ENCODE assay signal across 8 cellular contexts in the genomic region with DNA sequence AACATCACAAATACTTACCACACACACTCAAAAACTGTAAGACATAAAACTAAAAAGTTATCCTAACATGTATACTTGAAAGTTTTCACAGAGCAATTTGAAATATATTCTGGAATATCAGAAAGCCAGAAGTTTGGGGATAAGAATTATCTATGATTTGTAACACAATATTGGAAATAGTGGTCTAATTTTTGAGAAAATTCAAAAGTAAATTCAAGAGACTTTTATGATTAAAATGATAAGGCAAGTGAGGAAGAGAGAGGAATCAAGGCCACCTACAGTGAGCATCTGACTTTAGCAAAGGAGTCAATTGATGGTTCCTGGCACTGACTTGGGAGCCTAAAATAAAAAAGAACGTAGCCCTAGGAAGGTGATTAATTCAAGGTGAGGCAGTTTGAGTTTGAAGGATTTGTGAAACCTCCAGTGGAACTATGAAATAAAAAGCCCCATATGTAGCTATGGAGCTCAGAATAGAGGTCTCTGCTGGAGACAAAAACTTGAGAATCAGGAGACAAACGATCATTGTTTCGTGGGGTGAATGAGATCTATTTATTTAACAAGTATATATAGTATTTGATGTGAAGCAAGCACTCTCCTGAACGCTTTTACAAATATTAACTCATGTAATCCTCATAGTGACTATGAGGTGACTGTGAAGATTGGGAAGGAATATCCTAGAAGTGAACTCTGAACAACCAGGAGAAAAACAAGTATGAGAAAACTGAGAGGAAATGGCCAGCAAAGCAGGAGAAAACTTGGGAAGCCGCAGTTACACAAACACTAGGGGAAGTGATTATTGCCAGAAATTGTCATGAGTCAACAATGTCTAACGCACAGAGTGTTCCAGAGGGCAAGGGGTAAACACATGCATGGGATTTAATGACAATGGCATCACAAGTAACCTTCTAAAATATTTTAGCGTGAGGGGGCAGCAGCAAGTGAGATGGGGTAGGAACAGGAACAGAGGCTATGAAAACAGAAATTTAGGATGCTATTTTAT. TPM values are rescaled to one million over a fixed set of nuclear protein-coding genes. Genes with fewer than 3 reads are reported as not detected.
DNase-seq lines count a peak whose midpoint lies in the region; ATAC-seq, FAIRE-seq and TF ChIP-seq lines count a peak whose summit lies in the region.

No MANE protein-coding gene starts in this region.

- no peak for FAIRE-seq in GM12891 (lab: Jason Lieb, UNC)
- FAIRE-seq in GM12892 (lab: Jason Lieb, UNC): no peak

- no peaks in the 10 kb centered on the region for H4K20me1 ChIP-seq in osteoblast (ENCODE audit: insufficient read depth, low read length)

- no peak for TF ChIP-seq POLR2A in GM12891 (IDR thresholded peaks at IDR 0.05; ENCODE audit: low read depth, low read length)
- TF ChIP-seq POLR2A in GM12892 (IDR thresholded peaks at IDR 0.05; ENCODE audit: low read depth, low read length): no peak

- TF ChIP-seq CTCF in AG09319 (IDR thresholded peaks at IDR 0.05; ENCODE audit: low read depth, low read length): no peak
- TF ChIP-seq CTCF in RWPE1 (conservative IDR thresholded peaks at IDR 0.05; ENCODE audit: low read depth): no peak
- no peak for TF ChIP-seq CTCF in osteoblast (IDR thresholded peaks at IDR 0.05; ENCODE audit: extremely low read depth, low read depth, low read length)

- H3K36me3 ChIP-seq in osteoblast (ENCODE audit: insufficient read depth, low read length): peaks cover 5% of the 10 kb centered on the region

- peak overlapping the region; percentile 21 for H3K4me3 ChIP-seq in osteoblast (ENCODE audit: insufficient read depth, low read length)

- DNase-seq in AG09319 (ENCODE audit: extremely low read depth, low read depth): peak; percentile 52
- DNase-seq in RWPE1 (ENCODE audit: low spot score): peak; percentile 20
- DNase-seq in fibroblast of peridontal ligament (ENCODE audit: extremely low read depth): peak; percentile 95
- peak; percentile 51 for DNase-seq in osteoblast (ENCODE audit: insufficient read length, low spot score, missing footprints)
- no peak for DNase-seq in GM12891 (ENCODE audit: insufficient read length, low spot score)
- no peak for DNase-seq in GM12892 (ENCODE audit: insufficient read length)

- POLR2A ChIA-PET in RWPE1 (lab: Yijun Ruan, JAX; ENCODE audit: low non-redundant PET): no interaction called here

- H3K4me2 ChIP-seq in osteoblast (ENCODE audit: insufficient read depth, low read length): peak overlapping the region; percentile 63

- no peak overlapping the region for H3K27ac ChIP-seq in RWPE1
- H3K27ac ChIP-seq in osteoblast (ENCODE audit: low read depth, low read length): peak overlapping the region; percentile 97

- H3K9me3 ChIP-seq in osteoblast (ENCODE audit: low read depth, low read length): no peaks in the 10 kb centered on the region

- no peaks in the 10 kb centered on the region for H3K27me3 ChIP-seq in osteoblast (ENCODE audit: insufficient read depth, low read length)

- CTCF ChIA-PET in RWPE1 (lab: Yijun Ruan, JAX): no interaction called here

- peaks cover 49% of the 10 kb centered on the region for H3K4me1 ChIP-seq in osteoblast (ENCODE audit: insufficient read depth, low read length)

- H3K79me2 ChIP-seq in osteoblast (ENCODE audit: insufficient read depth, low read length): peaks cover 51% of the 10 kb centered on the region

- ATAC-seq in HG02623 (IDR thresholded peaks at IDR 0.05; ENCODE audit: unreplicated experiment) (no peak), HG02970 (IDR thresholded peaks at IDR 0.05; ENCODE audit: low FRiP score, unreplicated experiment) (no peak)

- no peak overlapping the region for H2AFZ ChIP-seq in osteoblast (ENCODE audit: low read length)

TF ChIP-seq in GM12891, 5 proteins besides CTCF, POLR2A, EP300 and RAD21:
- TF ChIP-seq POU2F2 (IDR thresholded peaks at IDR 0.05; ENCODE audit: low read depth, low read length): no peak
- TF ChIP-seq POLR2AphosphoS5 (IDR thresholded peaks at IDR 0.05; ENCODE audit: low read depth, low read length): no peak
- TF ChIP-seq SPI1 (IDR thresholded peaks at IDR 0.05; ENCODE audit: low read depth, low read length): no peak
- no peak for TF ChIP-seq TAF1 (IDR thresholded peaks at IDR 0.05; ENCODE audit: low read depth, low read length)
- TF ChIP-seq PAX5 (IDR thresholded peaks at IDR 0.05; ENCODE audit: insufficient read depth, low read length, severe bottlenecking): no peak

RNA-seq across cellular contexts. Expression of a gene that starts 12.8 kb away (rescaled TPM):
- total RNA-seq in osteoblast: 123 and 154 TPM in 2 replicates
- polyA plus RNA-seq in GM12891 (2012; ENCODE audit: low read depth, missing spikeins): 0.23 TPM
- 0.45 TPM for polyA plus RNA-seq in GM12892 (2012; ENCODE audit: missing spikeins)

Comparison
In these comparisons a context has a peak if more than half of its experiments do, and no peak if none do; other contexts are left out.
1. DNase-seq: peak in AG09319 (single experiment), RWPE1 (single experiment), fibroblast of peridontal ligament (single experiment) and osteoblast (single experiment); none in GM12891 (single experiment) and GM12892 (single experiment).